Comparison of ENCODE assay signal across 10 cellular contexts in the genomic region with DNA sequence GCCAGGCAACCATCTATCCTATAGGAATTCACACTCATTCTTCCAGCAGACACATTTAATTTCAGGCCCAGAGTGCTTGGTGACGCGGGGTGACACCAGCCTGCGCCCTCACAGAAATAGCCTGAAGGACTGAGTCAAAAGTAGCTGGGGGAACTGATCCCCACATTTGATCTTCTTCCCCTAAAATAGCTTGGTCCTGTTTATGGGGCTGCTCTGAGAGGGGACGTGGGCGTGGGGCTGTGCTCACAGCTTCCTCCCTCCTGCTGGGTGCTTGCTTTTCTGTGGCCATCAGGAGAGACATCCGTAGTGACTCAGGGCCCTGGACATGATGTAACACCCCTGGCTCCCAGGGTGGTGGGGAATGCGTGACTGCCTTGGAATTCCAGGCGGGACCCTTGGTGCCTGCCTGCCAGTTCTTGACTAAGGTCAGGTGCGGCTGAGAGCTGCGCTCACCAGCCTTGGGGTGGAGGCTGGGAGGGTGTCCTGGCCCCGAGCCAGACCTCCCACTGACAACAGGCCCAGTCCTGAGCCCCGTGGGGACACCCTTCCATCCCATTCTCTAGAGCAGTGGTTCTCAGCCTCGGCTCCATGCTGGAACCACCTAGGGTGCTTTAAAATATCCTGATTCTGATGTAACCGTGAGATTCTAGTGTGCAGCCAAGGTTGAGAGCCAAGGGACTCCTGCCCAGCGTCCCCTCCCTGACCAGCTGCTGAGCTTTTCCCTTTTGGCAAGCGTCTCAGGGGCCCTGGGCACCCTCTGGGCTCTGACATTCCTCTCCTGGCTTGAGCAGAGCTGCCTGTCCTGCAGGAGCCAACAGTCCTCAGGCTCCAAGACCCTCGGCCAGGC. TPM values are rescaled to one million over a fixed set of nuclear protein-coding genes. Genes with fewer than 3 reads are reported as not detected.
DNase-seq lines count a peak whose midpoint lies in the region; ATAC-seq, FAIRE-seq and TF ChIP-seq lines count a peak whose summit lies in the region.
"Had no signal": no experiment of that assay in that cellular context is flagged by ENCODE, and none has a peak within 500 bp of the region (broad histone marks: within the 10 kb centered on the region; RNA-seq: fewer than 3 reads in every experiment).

No MANE protein-coding gene starts in this region.

- H3K79me2 ChIP-seq in K562 (ENCODE audit: control insufficient read depth, insufficient read depth, low read length) = no peaks in the 10 kb centered on the region

- no peak for TF ChIP-seq CTCF in K562 (IDR thresholded peaks at IDR 0.05 in 2 of 3, conservative IDR thresholded peaks at IDR 0.05 in 1 of 3; ENCODE audit: insufficient read depth in 2 of 3, low read depth in 1 of 3, low read length in 3 of 3)
- no peak for TF ChIP-seq CTCF in uterus (IDR thresholded peaks at IDR 0.05)

- no peak overlapping the region; the same call in 2 of the 3 replicates for H3K27ac ChIP-seq in K562 (ENCODE audit: extremely low read depth, low read depth, low read length)
- no peak overlapping the region for H3K27ac ChIP-seq in uterus

- 29% methylated on average over 15 of the region's 17 CpGs for WGBS in K562 (ENCODE audit: insufficient coverage, low coverage, missing lambda C conversion rate)

- H3K27me3 ChIP-seq in K562 (ENCODE audit: control insufficient read depth in 2 of 2, insufficient read depth in 2 of 2, low read length in 2 of 2) (peaks cover 0 to 4% of the 10 kb centered on the region in 2 experiments; a peak in 1 of 5 replicates), uterus (no peaks in the 10 kb centered on the region)

- H3K9me3 ChIP-seq in K562 (replicated peaks; ENCODE audit: control insufficient read depth, insufficient read depth, low read depth, low read length) (no peaks in the 10 kb centered on the region), uterus (no peaks in the 10 kb centered on the region)

- POLR2A ChIA-PET in K562 (lab: Yijun Ruan, JAX) = interaction anchor here (0.6 to 0.7 kb wide), 3 partner anchors 13 to 206 kb away, joined by 3 read pairs; no protein-coding TSS in a partner anchor

- H3K9ac ChIP-seq in K562 (ENCODE audit: insufficient read depth in 1 of 2, low read depth in 2 of 2, low read length in 2 of 2) = no peak overlapping the region

- intact Hi-C loops in K562 (cut with micrococcal nuclease) = no loop called here
- intact Hi-C loops in uterus (cut with DNase I; ENCODE audit: low total_unique reads) = no loop called here

- H3K27ac Mint-ChIP-seq in activated T-cell treated with anti-CD3 and anti-CD28 coated beads, Interleukin-2, amount 50 U/mL, for 72 hours = no peak overlapping the region
- H3K27ac Mint-ChIP-seq: stimulated activated naive B cell treated with anti-CD40 and anti-IgM and Interleukin-4, amounts not matched to agents 10 μg/mL and 1 μg/mL and 100 μg/mL, for 72 hours had no signal

- no peaks in the 10 kb centered on the region for H4K20me1 ChIP-seq in K562 (replicated peaks; ENCODE audit: control insufficient read depth, insufficient read depth, low read length)

- peaks cover 2% of the 10 kb centered on the region for H3K27me3 Mint-ChIP-seq in activated T-cell treated with anti-CD3 and anti-CD28 coated beads, Interleukin-2, amount 50 U/mL, for 72 hours (ENCODE audit: low read depth)

- H3K9me1 ChIP-seq in K562 (ENCODE audit: control insufficient read depth, insufficient read depth, low read length) = no peaks in the 10 kb centered on the region

- H3K4me2 ChIP-seq in K562 (ENCODE audit: insufficient read depth, low read length) = peak overlapping the region; percentile 49

- peaks cover 15% of the 10 kb centered on the region for H3K4me1 Mint-ChIP-seq in activated T-cell treated with anti-CD3 and anti-CD28 coated beads, Interleukin-2, amount 50 U/mL, for 72 hours (ENCODE audit: low read depth)

- H2AFZ ChIP-seq in K562 (ENCODE audit: low read depth, low read length) = peak overlapping the region; percentile 55; the same call in 1 of the 2 replicates

- in situ Hi-C loops in K562 (cut with MboI) = no loop called here

- peak; percentile 95 for DNase-seq in AG08395 (ENCODE audit: low spot score)
- peak; percentile 92 for DNase-seq in HTR-8/SVneo (ENCODE audit: insufficient read length, low spot score)
- peak; percentile 30 to 56 (median 41) for DNase-seq in K562 (ENCODE audit: extremely low read depth in 1 of 4, low spot score in 3 of 4)
- DNase-seq in kidney tubule cell (ENCODE audit: low spot score) = peak; percentile 99
- DNase-seq in uterus = peak; percentile 51 to 52
- DNase-seq in activated CD8-positive, alpha-beta memory T cell treated with anti-CD3 and anti-CD28 coated beads, Interleukin-2, amount 50 U/mL, for 4 hours = no peak
- DNase-seq in activated T-cell treated with anti-CD3 and anti-CD28 coated beads, Interleukin-2, amount 50 U/mL, for 72 hours = no peak
- DNase-seq in NCI-H1694 treated with DMSO at 0.1 percent for 48 hours (lab: John Stamatoyannopoulos, UW) = no peak
- DNase-seq: stimulated activated naive B cell treated with anti-CD40 and anti-IgM and Interleukin-4, amounts not matched to agents 10 μg/mL and 1 μg/mL and 100 μg/mL, for 72 hours had no signal

- H3K9me3 Mint-ChIP-seq in activated T-cell treated with anti-CD3 and anti-CD28 coated beads, Interleukin-2, amount 50 U/mL, for 72 hours = no peaks in the 10 kb centered on the region
- H3K9me3 Mint-ChIP-seq: stimulated activated naive B cell treated with anti-CD40 and anti-IgM and Interleukin-4, amounts not matched to agents 10 μg/mL and 1 μg/mL and 100 μg/mL, for 72 hours had no signal

- TF ChIP-seq POLR2A in K562 (conservative IDR thresholded peaks at IDR 0.05) (no peak), uterus (IDR thresholded peaks at IDR 0.05) (no peak)

- H3K4me3 ChIP-seq in K562 (no peak overlapping the region), uterus (no peak overlapping the region)

- H3K4me3 Mint-ChIP-seq in activated T-cell treated with anti-CD3 and anti-CD28 coated beads, Interleukin-2, amount 50 U/mL, for 72 hours = no peak overlapping the region
- H3K4me3 Mint-ChIP-seq: stimulated activated naive B cell treated with anti-CD40 and anti-IgM and Interleukin-4, amounts not matched to agents 10 μg/mL and 1 μg/mL and 100 μg/mL, for 72 hours had no signal

- no peak for TF ChIP-seq EP300 in K562 (IDR thresholded peaks at IDR 0.05; ENCODE audit: low read length)

- H3K36me3 Mint-ChIP-seq in activated T-cell treated with anti-CD3 and anti-CD28 coated beads, Interleukin-2, amount 50 U/mL, for 72 hours (ENCODE audit: insufficient read depth in 2 of 2) = no peaks in the 10 kb centered on the region
- H3K36me3 Mint-ChIP-seq: stimulated activated naive B cell treated with anti-CD40 and anti-IgM and Interleukin-4, amounts not matched to agents 10 μg/mL and 1 μg/mL and 100 μg/mL, for 72 hours had no signal

- CTCF ChIA-PET in K562 (lab: Yijun Ruan, JAX; ENCODE audit: low intra/inter-chr PET ratio) = no interaction called here

- FAIRE-seq in HTR-8/SVneo (lab: Jason Lieb, UNC) (peak; percentile 66), K562 (lab: Jason Lieb, UNC) (peak; percentile 26)
- FAIRE-seq: GM18507 had no signal

- no peak for TF ChIP-seq RAD21 in K562 (CRISPR knock-in tag; conservative IDR thresholded peaks at IDR 0.05 in 1 of 2, IDR thresholded peaks at IDR 0.05 in 1 of 2)

- H3K36me3 ChIP-seq in K562 (ENCODE audit: control insufficient read depth, insufficient read depth, low read length) (no peaks in the 10 kb centered on the region), uterus (no peaks in the 10 kb centered on the region)

- BruUV-seq in K562 (replicated peaks; lab: Mats Ljungman, UMichigan) = no TSS peak

- ATAC-seq in K562 = peak; percentile 79
- no peak for ATAC-seq in activated T-cell treated with anti-CD3 and anti-CD28 coated beads, Interleukin-2, amount 50 U/mL, for 72 hours (replicated peaks in 1 of 2)

- H3K4me1 ChIP-seq in K562 (replicated peaks in 1 of 2; ENCODE audit: control insufficient read depth in 2 of 2, insufficient read depth in 2 of 2, low read length in 2 of 2) (peaks cover 9 to 16% of the 10 kb centered on the region in 2 experiments; a peak in 4 of 5 replicates), uterus (peaks cover 7 to 24% of the 10 kb centered on the region in 2 donors)

TF ChIP-seq in K562, 482 proteins besides CTCF, POLR2A, EP300 and RAD21 (continues in another document):
- TF ChIP-seq SRSF3 (IDR thresholded peaks at IDR 0.05; ENCODE audit: insufficient read depth, low read length) (no peak), CBX8 (IDR thresholded peaks at IDR 0.05; ENCODE audit: borderline replicate concordance, extremely low read depth, low read depth, low read length, poor library complexity, severe bottlenecking) (no peak), HIVEP1 (CRISPR knock-in tag; IDR thresholded peaks at IDR 0.05) (no peak), BACH1 (tag; IDR thresholded peaks at IDR 0.05) (no peak), RFX1 (IDR thresholded peaks at IDR 0.05) (peak; percentile 85), PRPF4 (IDR thresholded peaks at IDR 0.05; ENCODE audit: insufficient read depth, low read depth, low read length, poor library complexity, severe bottlenecking) (no peak), CCAR2 (IDR thresholded peaks at IDR 0.05; ENCODE audit: low read depth, low read length) (no peak), ZNF354B (CRISPR knock-in tag; IDR thresholded peaks at IDR 0.05) (no peak), YBX1 (IDR thresholded peaks at IDR 0.05) (no peak), LARP7 (IDR thresholded peaks at IDR 0.05) (no peak)

RNA-seq across cellular contexts. Expression of a gene that starts 47.4 kb away (rescaled TPM):
- total RNA-seq in K562 (2011; cell fraction: chromatin; rRNA removed; ENCODE audit: low replicate concordance) = 2.6 and 6.2 TPM in 2 replicates
- 3.9 and 7.0 TPM in 2 replicates for total RNA-seq in K562 (2011; cell fraction: nucleolus; rRNA removed)
- 3.3 and 4.1 TPM in 2 replicates for total RNA-seq in K562 (2011; cell fraction: nucleoplasm; rRNA removed)
- total RNA-seq in K562 (2014; rRNA removed) (2.9 and 3.0 TPM in 2 replicates), K562 (2014; rRNA removed; fragmentation: Illumina TruSeq; extraction: Trizol) (1.1 and 1.3 TPM in 2 replicates), K562 (2015; rRNA removed; fragmentation: Illumina TruSeq; extraction: Trizol) (0.90 and 0.94 TPM in 2 replicates), K562 (2021) (2.1 and 2.5 TPM in 2 replicates), uterus (10 to 100 TPM; 22.4 to 48.4 (median 29.3) TPM)
- polyA plus RNA-seq in K562 (2011; rRNA removed) (1.8 TPM in 2 replicates), K562 (2014; fragmentation: Illumina TruSeq; extraction: Trizol) (1.4 and 1.6 TPM in 2 replicates), K562 (2014; fragmentation: Nextera tagmentation; extraction: Ambion mirVana) (under 1 TPM; 0.13 to 0.23 TPM), K562 (2014; rRNA removed) (1.8 and 2.9 TPM in 2 replicates)
- 3.3 and 3.7 TPM in 2 replicates for polyA plus RNA-seq in K562 (2011; cell fraction: cytosol; rRNA removed)
- polyA plus RNA-seq in K562 (2011; cell fraction: nucleus; rRNA removed) = 4.6 and 5.7 TPM in 2 replicates
- 1.7 and 4.1 TPM in 2 replicates for polyA plus RNA-seq in K562 (2012)
- polyA minus RNA-seq in K562 (2011; rRNA and poly(A)+ RNA removed) = 3.4 and 3.7 TPM in 2 replicates
- 2.0 and 4.6 TPM in 2 replicates for polyA minus RNA-seq in K562 (2011; cell fraction: cytosol; rRNA and poly(A)+ RNA removed)
- 3.8 and 4.7 TPM in 2 replicates for polyA minus RNA-seq in K562 (2011; cell fraction: nucleus; rRNA and poly(A)+ RNA removed)
- total RNA-seq in activated T-cell treated with anti-CD3 and anti-CD28 coated beads, Interleukin-2, amount 50 U/mL, for 72 hours = 10 to 100 TPM; 14.9 to 21.7 TPM

Comparison
In these comparisons a context has a peak if more than half of its experiments do, and no peak if none do; other contexts are left out.
1. DNase-seq: peak in AG08395 (single experiment), HTR-8/SVneo (single experiment), K562 (4 of 4), kidney tubule cell (single experiment) and uterus (2 of 2); none in activated CD8-positive, alpha-beta memory T cell treated with anti-CD3 and anti-CD28 coated beads, Interleukin-2, amount 50 U/mL, for 4 hours (single experiment), activated T-cell treated with anti-CD3 and anti-CD28 coated beads, Interleukin-2, amount 50 U/mL, for 72 hours (0 of 2) and NCI-H1694 treated with DMSO at 0.1 percent for 48 hours (single experiment).